ENCODE assay signal across 26 cellular contexts in the genomic region with DNA sequence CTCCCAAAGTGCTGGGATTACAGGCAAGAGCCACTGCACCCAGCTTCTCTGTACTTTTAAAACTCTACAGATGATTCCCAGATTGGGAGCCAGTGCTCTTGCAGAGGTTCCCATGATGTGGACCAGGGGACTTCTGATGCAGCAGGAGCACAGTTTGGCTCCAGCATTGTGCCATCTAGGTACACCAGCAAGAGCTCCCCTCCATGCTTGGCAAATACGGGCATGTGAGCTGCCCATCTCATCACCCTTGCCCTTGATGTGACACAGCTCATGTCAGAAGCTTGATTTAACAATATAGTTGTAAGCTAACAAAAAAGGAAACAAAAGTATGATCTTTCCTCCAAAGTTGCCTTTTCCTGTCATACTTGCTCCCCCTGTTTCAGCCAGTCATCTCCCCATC. TPM values are rescaled to one million over a fixed set of nuclear protein-coding genes. Genes with fewer than 3 reads are reported as not detected.
DNase-seq lines count a peak whose midpoint lies in the region; ATAC-seq and TF ChIP-seq lines count a peak whose summit lies in the region.
"Had no signal": no experiment of that assay in that cellular context is flagged by ENCODE, and none has a peak within 500 bp of the region (broad histone marks: within the 10 kb centered on the region; RNA-seq: fewer than 3 reads in every experiment).

No MANE protein-coding gene starts in this region.

- H3K4me1 Mint-ChIP-seq in CD4-positive, alpha-beta memory T cell = peaks cover 0 to 2% (median under 1%) of the 10 kb centered on the region in 4 donors
- H3K4me1 Mint-ChIP-seq in endodermal cell = no peaks in the 10 kb centered on the region
- H3K4me1 Mint-ChIP-seq: CD14-positive monocyte, immature natural killer cell, WTC11 had no signal

- no peaks in the 10 kb centered on the region for H4K20me1 ChIP-seq in PC-3 (ENCODE audit: low read length)

- 47 to 70% (median 60%) methylated on average over 1 of the region's 1 CpG for WGBS in adrenal gland, 4 donors
- 79 to 100% methylated on average over 1 of the region's 1 CpG for WGBS in endodermal cell (ENCODE audit: insufficient coverage in 1 of 2, insufficient read length in 1 of 2), 2 experiments

- no peaks in the 10 kb centered on the region for H3K9me2 ChIP-seq in PC-3 (replicated peaks; ENCODE audit: low read length)

- H3K27me3 ChIP-seq in AG04450 (ENCODE audit: control insufficient read depth, insufficient read depth, low read length) (no peaks in the 10 kb centered on the region), adrenal gland (no peaks in the 10 kb centered on the region), right atrium auricular region (no peaks in the 10 kb centered on the region), PC-3 (ENCODE audit: low read length) (no peaks in the 10 kb centered on the region), endodermal cell (ENCODE audit: control insufficient read depth, insufficient read depth, low read length, poor library complexity, severe bottlenecking) (no peaks in the 10 kb centered on the region)
- no peaks in the 10 kb centered on the region for H3K27me3 ChIP-seq in CD4-positive, alpha-beta memory T cell (ENCODE audit: insufficient read depth, low read length)
- H3K27me3 ChIP-seq: esophagus muscularis mucosa, left lung, right lobe of liver had no signal

- intact Hi-C loops in CD4-positive, alpha-beta memory T cell (cut with micrococcal nuclease) = no loop called here
- intact Hi-C loops in adrenal gland (cut with DNase I) (no loop called here), PC-3 (cut with micrococcal nuclease) (no loop called here)

- no peak for TF ChIP-seq CTCF in AG04450 (IDR thresholded peaks at IDR 0.05; ENCODE audit: low read depth, low read length)
- no peak for TF ChIP-seq CTCF in adrenal gland (IDR thresholded peaks at IDR 0.05)
- no peak for TF ChIP-seq CTCF in right atrium auricular region (IDR thresholded peaks at IDR 0.05)
- TF ChIP-seq CTCF in PC-3 (conservative IDR thresholded peaks at IDR 0.05; ENCODE audit: low read depth, low read length) = no peak
- no peak for TF ChIP-seq CTCF in endodermal cell (conservative IDR thresholded peaks at IDR 0.05)

- CTCF ChIA-PET in AG04450 (lab: Charles Lee) (interaction anchor here (1.0 to 1.4 kb wide), 2 partner anchors 9 to 116 kb away, joined by 3 read pairs; a partner anchor contains a TSS), PC-3 (lab: Charles Lee) (no interaction called here)
- CTCF ChIA-PET in CD4-positive, alpha-beta memory T cell (lab: Charles Lee; ENCODE audit: partially characterized antibody) = no interaction called here

- no TSS peak for BruUV-seq in PC-3 (replicated peaks; lab: Mats Ljungman, UMichigan)

- H3K9ac ChIP-seq in PC-3 (ENCODE audit: low read length) = no peak overlapping the region
- no peak overlapping the region for H3K9ac ChIP-seq in endodermal cell (ENCODE audit: extremely low read depth, low read length, poor library complexity, severe bottlenecking)
- H3K9ac ChIP-seq: parathyroid adenoma had no signal

- H3K9me3 Mint-ChIP-seq in CD4-positive, alpha-beta memory T cell = no peaks in the 10 kb centered on the region
- no peaks in the 10 kb centered on the region for H3K9me3 Mint-ChIP-seq in endodermal cell
- H3K9me3 Mint-ChIP-seq: CD14-positive monocyte, immature natural killer cell, type B pancreatic cell, WTC11 had no signal

- H3K27ac ChIP-seq in AG04450 (ENCODE audit: low read depth, low read length) (peak overlapping the region; percentile 31), adrenal gland (peak overlapping the region in 4 of 5 donors; percentile 9 to 88 (median 50)), right atrium auricular region (peak overlapping the region; percentile 63 to 81), PC-3 (ENCODE audit: low read length) (no peak overlapping the region), endodermal cell (ENCODE audit: low read depth, low read length) (no peak overlapping the region)
- no peak overlapping the region for H3K27ac ChIP-seq in CD4-positive, alpha-beta memory T cell (ENCODE audit: low read depth, low read length)
- H3K27ac ChIP-seq: left lung, parathyroid adenoma, right lobe of liver had no signal

- no peaks in the 10 kb centered on the region for H3K4me1 ChIP-seq in CD4-positive, alpha-beta memory T cell (ENCODE audit: insufficient read depth, low read length)
- H3K4me1 ChIP-seq in adrenal gland (replicated peaks in 1 of 2) (peaks cover 12 to 16% of the 10 kb centered on the region in 2 donors), right atrium auricular region (peaks cover 0 to 21% of the 10 kb centered on the region in 2 donors), PC-3 (ENCODE audit: insufficient read depth, low read length) (no peaks in the 10 kb centered on the region), endodermal cell (ENCODE audit: control insufficient read depth, insufficient read depth, low read length) (no peaks in the 10 kb centered on the region)
- H3K4me1 ChIP-seq: left lung, parathyroid adenoma, right lobe of liver had no signal

- no peaks in the 10 kb centered on the region for H3F3A ChIP-seq in PC-3 (ENCODE audit: low read length, unreplicated experiment)

- H3K27ac Mint-ChIP-seq in CD4-positive, alpha-beta memory T cell = peak overlapping the region in 5 of 7 donors; percentile 11 to 77 (median 18)
- no peak overlapping the region for H3K27ac Mint-ChIP-seq in endodermal cell
- H3K27ac Mint-ChIP-seq: WTC11 had no signal

- peaks cover 73% of the 10 kb centered on the region for H3K36me3 ChIP-seq in CD4-positive, alpha-beta memory T cell (ENCODE audit: insufficient read depth, low read length)
- H3K36me3 ChIP-seq in adrenal gland (replicated peaks in 1 of 2) (peaks cover 0 to 93% of the 10 kb centered on the region in 2 donors), right atrium auricular region (peaks cover 95% of the 10 kb centered on the region), PC-3 (ENCODE audit: low read depth, low read length) (peaks cover 44% of the 10 kb centered on the region), endodermal cell (ENCODE audit: control insufficient read depth, insufficient read depth, low read length) (peaks cover 91% of the 10 kb centered on the region)

- no peaks in the 10 kb centered on the region for H3K27me3 Mint-ChIP-seq in CD4-positive, alpha-beta memory T cell
- H3K27me3 Mint-ChIP-seq in endodermal cell (ENCODE audit: insufficient read depth) = no peaks in the 10 kb centered on the region
- H3K27me3 Mint-ChIP-seq: type B pancreatic cell had no signal

- H3K79me2 ChIP-seq in PC-3 (ENCODE audit: low read length) = no peaks in the 10 kb centered on the region
- H3K79me2 ChIP-seq: parathyroid adenoma had no signal

- DNase-seq in AG04450 (ENCODE audit: low read depth, low spot score) = no peak
- DNase-seq in CD4-positive, alpha-beta memory T cell = no peak
- peak in 1 of 7 donors; percentile 54 for DNase-seq in adrenal gland
- no peak for DNase-seq in right atrium auricular region (ENCODE audit: low spot score)
- no peak for DNase-seq in SHP77 (lab: John Stamatoyannopoulos, UW)
- no peak for DNase-seq in PC-3
- DNase-seq in endodermal cell = no peak
- no peak for DNase-seq in occipital lobe (lab: John Stamatoyannopoulos, UW)
- DNase-seq: effector memory CD4-positive, alpha-beta T cell; foreskin melanocyte; hippocampal formation; immature natural killer cell; left lung; NCI-H1105 treated with DMSO at 0.1 percent for 48 hours; NCI-H2081; NCI-H345; NCI-H774; T-helper 9 cell had no signal

- H3K4me2 ChIP-seq in PC-3 (ENCODE audit: low read length) = no peak overlapping the region

- no peak for ATAC-seq in PC-3
- ATAC-seq: HCT116, left lung, WTC11 had no signal

- no peak overlapping the region for H2AFZ ChIP-seq in PC-3 (ENCODE audit: low read length)
- H2AFZ ChIP-seq: parathyroid adenoma had no signal

- no peak for TF ChIP-seq POLR2A in adrenal gland (IDR thresholded peaks at IDR 0.05)

- no peak overlapping the region for H3K4me3 Mint-ChIP-seq in CD4-positive, alpha-beta memory T cell
- H3K4me3 Mint-ChIP-seq in endodermal cell = no peak overlapping the region
- H3K4me3 Mint-ChIP-seq: CD14-positive monocyte, immature natural killer cell, type B pancreatic cell, WTC11 had no signal

- H3K36me3 Mint-ChIP-seq in CD4-positive, alpha-beta memory T cell = peaks cover 32 to 74% of the 10 kb centered on the region in 2 donors
- H3K36me3 Mint-ChIP-seq in endodermal cell (ENCODE audit: low read depth) = peaks cover 69% of the 10 kb centered on the region

- no peaks in the 10 kb centered on the region for H3K9me3 ChIP-seq in AG04450 (ENCODE audit: control insufficient read depth, insufficient read depth, low read length)
- H3K9me3 ChIP-seq in CD4-positive, alpha-beta memory T cell (ENCODE audit: control insufficient read depth in 1 of 2, low read length in 2 of 2) = no peaks in the 10 kb centered on the region
- no peaks in the 10 kb centered on the region for H3K9me3 ChIP-seq in adrenal gland (replicated peaks in 1 of 3)
- H3K9me3 ChIP-seq in right atrium auricular region = no peaks in the 10 kb centered on the region
- H3K9me3 ChIP-seq in PC-3 (ENCODE audit: low read length) = no peaks in the 10 kb centered on the region
- H3K9me3 ChIP-seq in endodermal cell (ENCODE audit: control insufficient read depth, low read length) = no peaks in the 10 kb centered on the region
- H3K9me3 ChIP-seq: esophagus muscularis mucosa, left lung, right lobe of liver had no signal

- POLR2A ChIA-PET in AG04450 (lab: Yijun Ruan, JAX) (no interaction called here), PC-3 (lab: Charles Lee; ENCODE audit: unreplicated experiment) (no interaction called here)
- POLR2A ChIA-PET in CD4-positive, alpha-beta memory T cell (lab: Charles Lee; ENCODE audit: partially characterized antibody) = no interaction called here

- H3K4me3 ChIP-seq in AG04450 (ENCODE audit: low read depth, low read length) (no peak overlapping the region), adrenal gland (no peak overlapping the region), right atrium auricular region (no peak overlapping the region), PC-3 (ENCODE audit: low read length) (no peak overlapping the region), endodermal cell (ENCODE audit: low read length) (no peak overlapping the region)
- H3K4me3 ChIP-seq in CD4-positive, alpha-beta memory T cell (ENCODE audit: low read length in 2 of 2) = no peak overlapping the region
- H3K4me3 ChIP-seq: esophagus muscularis mucosa, left lung, right lobe of liver had no signal

RNA-seq across cellular contexts. Expression of a gene that starts 28.7 kb away (rescaled TPM):
- polyA plus RNA-seq in AG04450 (2011; rRNA removed) = 151 and 165 TPM in 2 replicates
- 85.9 and 130 TPM in 2 replicates for polyA minus RNA-seq in AG04450 (2011; rRNA and poly(A)+ RNA removed)
- 100 to 1,000 TPM; 123 to 129 TPM for total RNA-seq in CD4-positive, alpha-beta memory T cell
- polyA plus RNA-seq in CD4-positive, alpha-beta memory T cell = 100 to 1,000 TPM; 290 to 298 TPM
- 100 to 1,000 TPM; 107 to 266 (median 166) TPM for total RNA-seq in adrenal gland
- polyA plus RNA-seq in adrenal gland = 100 to 1,000 TPM; 152 to 446 (median 241) TPM
- total RNA-seq in right atrium auricular region = 100 to 1,000 TPM; 183 to 226 TPM
- 159 and 173 TPM in 2 replicates for total RNA-seq in PC-3 (2014; rRNA removed)
- total RNA-seq in endodermal cell = 100 to 1,000 TPM; 133 to 146 TPM
- polyA plus RNA-seq in endodermal cell (2013, experiment 1 of 2) = 137 TPM
- polyA plus RNA-seq in endodermal cell (2013, experiment 2 of 2) = 116 TPM
- 62.9 TPM for total RNA-seq in occipital lobe

RNA-seq across cellular contexts. Expression of a gene that starts 38.8 kb away (rescaled TPM):
- polyA plus RNA-seq in AG04450 (2011; rRNA removed) (149 and 196 TPM in 2 replicates), adrenal gland (100 to 1,000 TPM; 122 to 475 (median 216) TPM)
- 128 and 134 TPM in 2 replicates for polyA minus RNA-seq in AG04450 (2011; rRNA and poly(A)+ RNA removed)
- total RNA-seq in CD4-positive, alpha-beta memory T cell = 100 to 1,000 TPM; 174 to 181 TPM
- 100 to 1,000 TPM; 441 to 593 TPM for polyA plus RNA-seq in CD4-positive, alpha-beta memory T cell
- total RNA-seq in adrenal gland (100 to 1,000 TPM; 211 to 363 (median 240) TPM), right atrium auricular region (100 to 1,000 TPM; 161 to 174 TPM), PC-3 (2014; rRNA removed) (404 and 432 TPM in 2 replicates), endodermal cell (100 to 1,000 TPM; 345 to 387 TPM), occipital lobe (208 TPM)
- polyA plus RNA-seq in endodermal cell (2013, experiment 1 of 2) = 403 TPM
- 394 TPM for polyA plus RNA-seq in endodermal cell (2013, experiment 2 of 2)

RNA-seq across cellular contexts. Expression of a gene that starts 39.1 kb away (rescaled TPM):
- polyA plus RNA-seq in AG04450 (2011; rRNA removed) = 22.3 and 23.8 TPM in 2 replicates
- polyA minus RNA-seq in AG04450 (2011; rRNA and poly(A)+ RNA removed) = 22.8 and 28.2 TPM in 2 replicates
- 10 to 100 TPM; 26.2 to 28.7 TPM for total RNA-seq in CD4-positive, alpha-beta memory T cell
- 10 to 100 TPM in 1 of 2 donors, 1 to 10 TPM in 1; 9.5 to 13.6 TPM for polyA plus RNA-seq in CD4-positive, alpha-beta memory T cell
- 10 to 100 TPM; 11.4 to 64.7 (median 29.1) TPM for total RNA-seq in adrenal gland
- polyA plus RNA-seq in adrenal gland = 10 to 100 TPM; 47.5 to 82.8 (median 58.7) TPM
- 10 to 100 TPM; 62.3 to 65.8 TPM for total RNA-seq in right atrium auricular region
- 20.9 and 21.9 TPM in 2 replicates for total RNA-seq in PC-3 (2014; rRNA removed)
- total RNA-seq in endodermal cell = 10 to 100 TPM; 21.8 to 28.9 TPM
- polyA plus RNA-seq in endodermal cell (2013, experiment 1 of 2) = 31.6 TPM
- 27.1 TPM for polyA plus RNA-seq in endodermal cell (2013, experiment 2 of 2)
- 18.1 TPM for total RNA-seq in occipital lobe

RNA-seq across cellular contexts. Expression of a gene that starts 39.4 kb away (rescaled TPM):
- polyA plus RNA-seq in AG04450 (2011; rRNA removed) = 0.22 and 0.25 TPM in 2 replicates
- polyA minus RNA-seq in AG04450 (2011; rRNA and poly(A)+ RNA removed) = not detected in 2 replicates
- total RNA-seq in CD4-positive, alpha-beta memory T cell = 10 to 100 TPM; 79.2 to 79.6 TPM
- polyA plus RNA-seq in CD4-positive, alpha-beta memory T cell = 100 to 1,000 TPM; 156 to 286 TPM
- 1 to 10 TPM in 4 of 8 donors, under 1 TPM in 3, not detected in 1; 0.36 to 3.7 (median 1.3) TPM for total RNA-seq in adrenal gland
- polyA plus RNA-seq in adrenal gland = 1 to 10 TPM in 2 of 3 donors, under 1 TPM in 1; 0.81 to 3.2 (median 2.7) TPM
- 10 to 100 TPM in 1 of 2 donors, under 1 TPM in 1; 0.71 to 15.5 TPM for total RNA-seq in right atrium auricular region
- total RNA-seq in PC-3 (2014; rRNA removed) = 1.4 TPM in 1 of 2 replicates, not detected in the other
- 1 to 10 TPM; 1.2 to 1.5 TPM for total RNA-seq in endodermal cell
- polyA plus RNA-seq in endodermal cell (2013, experiment 1 of 2) = not detected
- not detected for polyA plus RNA-seq in endodermal cell (2013, experiment 2 of 2)
- total RNA-seq in occipital lobe = 0.16 TPM
- polyA plus RNA-seq: neural cell had no signal

Comparison
In these comparisons a context has a peak if more than half of its experiments do, and no peak if none do; other contexts are left out.
1. H3K27ac ChIP-seq: peak in AG04450 (single experiment), adrenal gland (4 of 5) and right atrium auricular region (2 of 2); none in CD4-positive, alpha-beta memory T cell (single experiment), PC-3 (single experiment) and endodermal cell (single experiment).